In genomic region chr7:25614415-25614814, GRCh38 we compare ENCODE assay signal across 13 cellular contexts.
"Had no signal": no experiment of that assay in that cellular context is flagged by ENCODE, and none has a peak within 500 bp of the region (broad histone marks: within the 10 kb centered on the region; RNA-seq: fewer than 3 reads in every experiment).

No MANE protein-coding gene starts in this region.

- H3K9me3 ChIP-seq: colonic mucosa, neutrophil had no signal

- DNase-seq: activated B cell treated with CpG ODN at 0.5 μM for 24 hours; activated naive CD4-positive, alpha-beta T cell treated with anti-CD3 and anti-CD28 coated beads, Interleukin-2, amount 50 U/mL, for 16 hours; colonic mucosa; foreskin keratinocyte; islet precursor cell; posterior cingulate gyrus; small intestine had no signal

- H3K36me3 Mint-ChIP-seq: stimulated activated effector memory CD8-positive, alpha-beta T cell treated with anti-CD3 and anti-CD28 coated beads, Interleukin-12 subunit alpha, Interleukin-12 subunit beta, amount 100 ng/mL, for 72 hours had no signal

- ATAC-seq: foreskin keratinocyte; stimulated activated effector memory CD8-positive, alpha-beta T cell treated with anti-CD3 and anti-CD28 coated beads, Interleukin-12 subunit alpha, Interleukin-12 subunit beta, amount 100 ng/mL, for 72 hours had no signal

- H3K4me3 ChIP-seq: breast epithelium, colonic mucosa, upper lobe of left lung had no signal

- H3K36me3 ChIP-seq: breast epithelium, colonic mucosa, neutrophil, upper lobe of left lung had no signal

- H3K4me3 Mint-ChIP-seq: activated B cell treated with CpG ODN at 0.5 μM for 24 hours; activated CD4-positive, alpha-beta T cell treated with anti-CD3 and anti-CD28 coated beads, Interleukin-2, amount 10 ng/mL, durations not matched to agents 24 days and 14 days; stimulated activated effector memory CD8-positive, alpha-beta T cell treated with anti-CD3 and anti-CD28 coated beads, Interleukin-12 subunit alpha, Interleukin-12 subunit beta, amount 100 ng/mL, for 72 hours; T-helper 1 cell treated with Interleukin-12 subunit alpha and Interleukin-12 subunit beta and Interleukin-4 antibody, amounts not matched to agents 30 μg/mL and 1 μg/mL, for 36 hours had no signal

- H3K27me3 Mint-ChIP-seq: activated B cell treated with CpG ODN at 0.5 μM for 24 hours had no signal

- H3K9me3 Mint-ChIP-seq: stimulated activated effector memory CD8-positive, alpha-beta T cell treated with anti-CD3 and anti-CD28 coated beads, Interleukin-12 subunit alpha, Interleukin-12 subunit beta, amount 100 ng/mL, for 72 hours; T-helper 1 cell treated with Interleukin-12 subunit alpha and Interleukin-12 subunit beta and Interleukin-4 antibody, amounts not matched to agents 30 μg/mL and 1 μg/mL, for 36 hours had no signal

- H3K4me1 Mint-ChIP-seq: activated CD4-positive, alpha-beta T cell treated with anti-CD3 and anti-CD28 coated beads, Interleukin-2, amount 10 ng/mL, durations not matched to agents 24 days and 14 days; stimulated activated effector memory CD8-positive, alpha-beta T cell treated with anti-CD3 and anti-CD28 coated beads, Interleukin-12 subunit alpha, Interleukin-12 subunit beta, amount 100 ng/mL, for 72 hours had no signal

- H3K4me1 ChIP-seq: breast epithelium, colonic mucosa, foreskin keratinocyte had no signal

- H3K27me3 ChIP-seq: breast epithelium, colonic mucosa, foreskin keratinocyte, upper lobe of left lung had no signal

- H3K27ac Mint-ChIP-seq: activated B cell treated with CpG ODN at 0.5 μM for 24 hours; activated CD4-positive, alpha-beta T cell treated with anti-CD3 and anti-CD28 coated beads, Interleukin-2, amount 10 ng/mL, durations not matched to agents 24 days and 14 days; stimulated activated effector memory CD8-positive, alpha-beta T cell treated with anti-CD3 and anti-CD28 coated beads, Interleukin-12 subunit alpha, Interleukin-12 subunit beta, amount 100 ng/mL, for 72 hours; T-helper 1 cell treated with Interleukin-12 subunit alpha and Interleukin-12 subunit beta and Interleukin-4 antibody, amounts not matched to agents 30 μg/mL and 1 μg/mL, for 36 hours had no signal

- H3K27ac ChIP-seq: breast epithelium, colonic mucosa, foreskin keratinocyte, neutrophil had no signal
